ENCODE assay signal across 19 cellular contexts in the genomic region with DNA sequence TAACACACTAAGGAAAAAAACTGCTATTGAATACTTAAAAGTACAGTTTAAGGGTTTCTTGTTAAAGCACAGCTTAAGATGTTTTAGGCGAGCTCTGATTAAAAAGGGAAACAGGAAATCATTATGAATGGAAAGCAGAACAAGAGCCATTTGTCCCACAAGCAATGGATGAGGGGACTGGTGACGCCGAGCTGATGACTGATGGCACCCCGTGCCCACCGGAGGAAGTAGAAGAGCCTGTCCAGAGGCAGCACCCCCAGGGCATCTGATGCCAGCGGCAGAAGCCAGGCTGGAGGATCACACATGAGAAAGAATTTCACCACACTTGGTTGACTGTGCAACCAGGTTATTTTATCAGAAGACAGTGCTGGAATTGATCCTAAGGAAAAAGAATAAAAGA. TPM values are rescaled to one million over a fixed set of nuclear protein-coding genes. Genes with fewer than 3 reads are reported as not detected.
A peak's percentile ranks its signal among the peaks of the same experiment; 100 is the strongest.
DNase-seq lines count a peak whose midpoint lies in the region; ATAC-seq, FAIRE-seq and TF ChIP-seq lines count a peak whose summit lies in the region.
"Had no signal": no experiment of that assay in that cellular context is flagged by ENCODE, and none has a peak within 500 bp of the region (broad histone marks: within the 10 kb centered on the region; RNA-seq: fewer than 3 reads in every experiment).

No MANE protein-coding gene starts in this region.

- no peak overlapping the region for H2BK12ac ChIP-seq in trophoblast cell (ENCODE audit: low read length)

- H3K4me1 Mint-ChIP-seq in activated CD8-positive, alpha-beta memory T cell treated with anti-CD3 and anti-CD28 coated beads, Interleukin-2, amount 10 ng/mL, durations not matched to agents 7 days and 5 days, result peaks cover 80% of the 10 kb centered on the region

- no peak overlapping the region for H4K12ac ChIP-seq in trophoblast cell (ENCODE audit: low read depth, low read length)

- no TSS peak for BruUV-seq in GM12878 (replicated peaks; lab: Mats Ljungman, UMichigan)

- H4K8ac ChIP-seq in trophoblast cell (ENCODE audit: low read depth, low read length), result no peak overlapping the region

- H2AK5ac ChIP-seq in trophoblast cell (ENCODE audit: low read length), result no peak overlapping the region

- no peaks in the 10 kb centered on the region for H3K79me1 ChIP-seq in trophoblast cell (ENCODE audit: low read length)

- no peak overlapping the region for H3K23ac ChIP-seq in trophoblast cell (ENCODE audit: low read length)

- TF ChIP-seq EP300 in GM12878 (IDR thresholded peaks at IDR 0.05; ENCODE audit: borderline replicate concordance in 1 of 2, control insufficient read depth in 1 of 2, low read depth in 2 of 2, low read length in 2 of 2), result no peak

- SMC1A ChIA-PET in GM12878 (lab: Charles Lee; ENCODE audit: uncharacterized antibody, unreplicated experiment), result interaction anchor here (1.0 to 1.7 kb wide), 3 partner anchors 9 to 356 kb away, joined by 3 to 6 read pairs (median 3); no protein-coding TSS in a partner anchor

- H3K36me3 Mint-ChIP-seq in activated CD8-positive, alpha-beta memory T cell treated with anti-CD3 and anti-CD28 coated beads, Interleukin-2, amount 10 ng/mL, durations not matched to agents 7 days and 5 days, result peaks cover 11% of the 10 kb centered on the region
- H3K36me3 Mint-ChIP-seq: mesothelial cell of epicardium had no signal

- no peak overlapping the region for H2BK120ac ChIP-seq in trophoblast cell (ENCODE audit: insufficient read depth, low read length, poor library complexity)

- H3K4me2 ChIP-seq in GM12878 (ENCODE audit: control insufficient read depth, insufficient read depth) (peak overlapping the region; percentile 39; the same call in 1 of the 2 replicates), trophoblast cell (ENCODE audit: low read length) (no peak overlapping the region)
- H3K4me2 ChIP-seq: A549, GM23338 had no signal

- TF ChIP-seq RAD21 in GM12878 (IDR thresholded peaks at IDR 0.05; ENCODE audit: insufficient read depth, low read depth, low read length), result no peak

- no peak overlapping the region for H3K18ac ChIP-seq in trophoblast cell (ENCODE audit: low read length)

- no peak overlapping the region for H3K14ac ChIP-seq in trophoblast cell (ENCODE audit: low read length)

- H3K9me3 ChIP-seq in GM12878 (replicated peaks; ENCODE audit: control insufficient read depth, insufficient read depth, low read length) (no peaks in the 10 kb centered on the region; the same call in 2 of the 3 replicates), trophoblast cell (ENCODE audit: insufficient read depth, low read depth, low read length) (peaks cover 3% of the 10 kb centered on the region)
- H3K9me3 ChIP-seq: A549 had no signal

- no peak for DNase-seq in activated CD8-positive, alpha-beta memory T cell treated with anti-CD3 and anti-CD28 coated beads, Interleukin-2, amount 10 ng/mL, durations not matched to agents 7 days and 5 days
- DNase-seq in activated CD8-positive, alpha-beta memory T cell treated with anti-CD3 and anti-CD28 coated beads for 24 hours, result no peak
- DNase-seq in MV-4-11 (lab: John Stamatoyannopoulos, UW), result peak; percentile 81
- no peak for DNase-seq in GM12878 (ENCODE audit: low read depth, low spot score)
- DNase-seq in trophoblast cell, result peak; percentile 14 to 28
- DNase-seq in ecto neural progenitor cell (ENCODE audit: low spot score), result no peak
- DNase-seq in DMS53 (lab: John Stamatoyannopoulos, UW), result no peak
- DNase-seq: activated naive CD8-positive, alpha-beta T cell treated with anti-CD3 and anti-CD28 coated beads, Interleukin-2, amount 10 ng/mL, durations not matched to agents 7 days and 5 days; effector memory CD4-positive, alpha-beta T cell; NCI-H1436; NCI-H510A; occipital lobe; stimulated activated naive CD4-positive, alpha-beta T cell treated with Interleukin-2 at 50 U/mL for 16 hours; T1000 had no signal

- peaks cover 24% of the 10 kb centered on the region for H3K4me1 ChIP-seq in GM12878 (ENCODE audit: control insufficient read depth, insufficient read depth, low read length)
- peaks cover 0 to 2% of the 10 kb centered on the region in 2 experiments for H3K4me1 ChIP-seq in trophoblast cell (ENCODE audit: control insufficient read depth in 1 of 2, insufficient read depth in 2 of 2, low read length in 2 of 2)
- H3K4me1 ChIP-seq: A549 had no signal

- no peak for FAIRE-seq in GM12878 (lab: Jason Lieb, UNC)
- FAIRE-seq: A549 had no signal

- no peak overlapping the region for H3K4me3 Mint-ChIP-seq in activated CD8-positive, alpha-beta memory T cell treated with anti-CD3 and anti-CD28 coated beads, Interleukin-2, amount 10 ng/mL, durations not matched to agents 7 days and 5 days
- H3K4me3 Mint-ChIP-seq: activated naive CD8-positive, alpha-beta T cell treated with anti-CD3 and anti-CD28 coated beads, Interleukin-2, amount 10 ng/mL, durations not matched to agents 7 days and 5 days; GM23338; mesothelial cell of epicardium had no signal

- no peak overlapping the region for H3K4ac ChIP-seq in trophoblast cell (ENCODE audit: low read depth, low read length)

- RAD21 ChIA-PET in GM12878 (lab: Charles Lee; ENCODE audit: unreplicated experiment), result interaction anchor here (1.1 kb wide), 1 partner anchor 77 kb away, joined by 3 read pairs; no protein-coding TSS in a partner anchor

- H3K36me3 ChIP-seq in GM12878 (ENCODE audit: control insufficient read depth in 2 of 2, insufficient read depth in 2 of 2, low read length in 1 of 2) (no peaks in the 10 kb centered on the region), trophoblast cell (ENCODE audit: control insufficient read depth in 1 of 2, insufficient read depth in 2 of 2, low read length in 2 of 2) (no peaks in the 10 kb centered on the region)

- ATAC-seq in activated CD8-positive, alpha-beta memory T cell treated with anti-CD3 and anti-CD28 coated beads, Interleukin-2, amount 10 ng/mL, durations not matched to agents 7 days and 5 days, result no peak
- ATAC-seq in GM12878 (peak; percentile 30; the same call in 2 of the 3 replicates), GM18511 (IDR thresholded peaks at IDR 0.05; ENCODE audit: unreplicated experiment) (no peak)
- ATAC-seq: A549, GM23338 had no signal

- no peaks in the 10 kb centered on the region for H3K9me3 Mint-ChIP-seq in activated CD8-positive, alpha-beta memory T cell treated with anti-CD3 and anti-CD28 coated beads, Interleukin-2, amount 10 ng/mL, durations not matched to agents 7 days and 5 days (ENCODE audit: low read depth)
- H3K9me3 Mint-ChIP-seq: activated naive CD8-positive, alpha-beta T cell treated with anti-CD3 and anti-CD28 coated beads, Interleukin-2, amount 10 ng/mL, durations not matched to agents 7 days and 5 days; mesothelial cell of epicardium had no signal

- no peaks in the 10 kb centered on the region; a peak in 1 of 4 replicates for H3K27me3 ChIP-seq in GM12878 (replicated peaks in 1 of 2; ENCODE audit: control insufficient read depth in 2 of 2, insufficient read depth in 2 of 2, low read length in 1 of 2)
- H3K27me3 ChIP-seq in trophoblast cell (ENCODE audit: insufficient read depth, low read length), result no peaks in the 10 kb centered on the region

- CTCF ChIA-PET in activated CD8-positive, alpha-beta memory T cell treated with anti-CD3 and anti-CD28 coated beads, Interleukin-2, amount 10 ng/mL, durations not matched to agents 7 days and 5 days (lab: Charles Lee), result interaction anchor here (1.7 to 2.5 kb wide), 2 partner anchors 13 to 62 kb away, joined by 7 to 10 read pairs; no protein-coding TSS in a partner anchor
- CTCF ChIA-PET in GM12878 (lab: Yijun Ruan, JAX), result interaction anchor here (1.1 to 1.9 kb wide), 3 partner anchors 9 to 62 kb away, joined by 3 to 5 read pairs (median 3); a partner anchor contains a TSS

- WGBS in GM12878 (ENCODE audit: insufficient coverage, insufficient replicate concordance, low lambda C conversion rate, missing lambda C conversion rate), result under 1% methylated on average over 6 of the region's 6 CpGs
- WGBS in trophoblast cell (ENCODE audit: extremely low coverage, insufficient coverage, insufficient read length), result no CpG with 5 or more reads among the region's 6 CpGs

- POLR2A ChIA-PET in GM12878 (lab: Charles Lee), result interaction anchor here (0.5 to 1.5 kb wide), 4 partner anchors 9 to 16 kb away, joined by 4 to 7 read pairs (median 6); a partner anchor contains a TSS

- peak overlapping the region; percentile 42; the same call in 1 of the 2 replicates for H3K4me3 ChIP-seq in GM12878
- no peak overlapping the region for H3K4me3 ChIP-seq in trophoblast cell (ENCODE audit: low read depth, low read length)
- H3K4me3 ChIP-seq: A549, GM23338, skin epidermis had no signal

- in situ Hi-C loops in GM12878 (cut with MboI), result no loop called here

- peaks cover 31% of the 10 kb centered on the region for H3K27me3 Mint-ChIP-seq in activated CD8-positive, alpha-beta memory T cell treated with anti-CD3 and anti-CD28 coated beads, Interleukin-2, amount 10 ng/mL, durations not matched to agents 7 days and 5 days

- H4K20me1 ChIP-seq in GM12878 (ENCODE audit: control insufficient read depth, insufficient read depth), result no peaks in the 10 kb centered on the region

- H3K9ac ChIP-seq in GM12878 (ENCODE audit: control insufficient read depth, insufficient read depth, low read length), result no peak overlapping the region
- H3K9ac ChIP-seq in trophoblast cell (ENCODE audit: low read length), result no peak overlapping the region

- TF ChIP-seq POLR2A in GM12878 (IDR thresholded peaks at IDR 0.05; ENCODE audit: low read depth, low read length), result no peak

- intact Hi-C loops in GM12878 (cut with micrococcal nuclease; ENCODE audit: unreplicated experiment), result loop anchor here (5.0 kb wide), 1 partner anchor 75 kb away; no protein-coding TSS in a partner anchor

- no peak for TF ChIP-seq CTCF in GM12878 (IDR thresholded peaks at IDR 0.05 in 2 of 3, conservative IDR thresholded peaks at IDR 0.05 in 1 of 3; ENCODE audit: control insufficient read depth in 2 of 3, extremely low read depth in 1 of 3, insufficient read depth in 1 of 3, low read depth in 3 of 3, low read length in 3 of 3)

- H3K79me2 ChIP-seq in GM12878 (ENCODE audit: control insufficient read depth, insufficient read depth, low read length) (no peaks in the 10 kb centered on the region), trophoblast cell (ENCODE audit: control insufficient read depth, insufficient read depth, low read length, poor library complexity) (no peaks in the 10 kb centered on the region)

- no peak overlapping the region for H4K91ac ChIP-seq in trophoblast cell (ENCODE audit: low read depth, low read length)

- H2BK5ac ChIP-seq in trophoblast cell (ENCODE audit: low read depth, low read length, poor library complexity), result no peak overlapping the region

- no peak overlapping the region for H3K27ac ChIP-seq in GM12878 (ENCODE audit: control insufficient read depth, insufficient read depth)
- no peak overlapping the region for H3K27ac ChIP-seq in trophoblast cell (ENCODE audit: low read depth, low read length)
- H3K27ac ChIP-seq: A549 had no signal

- H2AFZ ChIP-seq in GM12878 (ENCODE audit: control insufficient read depth, low read depth, low read length), result no peak overlapping the region
- H2AFZ ChIP-seq in trophoblast cell (ENCODE audit: insufficient read depth, low read length, poor library complexity), result no peak overlapping the region
- H2AFZ ChIP-seq: GM23338 had no signal

- H3K27ac Mint-ChIP-seq in activated CD8-positive, alpha-beta memory T cell treated with anti-CD3 and anti-CD28 coated beads, Interleukin-2, amount 10 ng/mL, durations not matched to agents 7 days and 5 days, result peak overlapping the region; percentile 76
- H3K27ac Mint-ChIP-seq: activated naive CD8-positive, alpha-beta T cell treated with anti-CD3 and anti-CD28 coated beads, Interleukin-2, amount 10 ng/mL, durations not matched to agents 7 days and 5 days; GM23338; mesothelial cell of epicardium had no signal

RNA-seq across cellular contexts. Expression of a gene that starts 15.0 kb away (rescaled TPM):
- total RNA-seq in activated CD8-positive, alpha-beta memory T cell treated with anti-CD3 and anti-CD28 coated beads, Interleukin-2, amount 10 ng/mL, durations not matched to agents 7 days and 5 days, result 100 to 1,000 TPM; 145 to 164 TPM
- 159 and 167 TPM in 2 replicates for total RNA-seq in GM12878 (2013; cell fraction: nucleolus; rRNA removed)
- total RNA-seq in GM12878 (2014; rRNA removed), result 156 and 187 TPM in 2 replicates
- total RNA-seq in GM12878 (2014; rRNA removed; fragmentation: Illumina TruSeq; extraction: Trizol), result 97.0 and 103 TPM in 2 replicates
- 119 and 131 TPM in 2 replicates for total RNA-seq in GM12878 (2021)
- 66.1 TPM for polyA plus RNA-seq in GM12878 (2011; ENCODE audit: low read depth)
- 168 and 196 TPM in 2 replicates for polyA plus RNA-seq in GM12878 (2011; rRNA removed)
- 155 and 156 TPM in 2 replicates for polyA plus RNA-seq in GM12878 (2011; cell fraction: cytosol; rRNA removed)
- 92.5 and 100 TPM in 2 replicates for polyA plus RNA-seq in GM12878 (2011; cell fraction: nucleus; rRNA removed)
- polyA plus RNA-seq in GM12878 (2012), result 82.7 and 115 TPM in 2 replicates
- polyA plus RNA-seq in GM12878 (2014; fragmentation: Illumina TruSeq; extraction: Trizol), result 85.2 and 108 TPM in 2 replicates
- 10 to 100 TPM; 29.6 to 43.4 TPM for polyA plus RNA-seq in GM12878 (2014; fragmentation: Nextera tagmentation; extraction: Ambion mirVana)
- 128 and 136 TPM in 2 replicates for polyA plus RNA-seq in GM12878 (2014; rRNA removed)
- 10 to 100 TPM; 65.6 to 66.1 TPM for polyA plus RNA-seq in GM12878 (2016; fragmentation: Nextera tagmentation; extraction: Ambion mirVana)
- 146 and 169 TPM in 2 replicates for polyA minus RNA-seq in GM12878 (2011; rRNA and poly(A)+ RNA removed)
- polyA minus RNA-seq in GM12878 (2011; cell fraction: cytosol; rRNA and poly(A)+ RNA removed), result 78.2 and 84.5 TPM in 2 replicates
- polyA minus RNA-seq in GM12878 (2011; cell fraction: nucleus; rRNA and poly(A)+ RNA removed), result 115 and 158 TPM in 2 replicates
- polyA plus RNA-seq in trophoblast cell (2013), result 182 and 192 TPM in 2 replicates

Comparison
In these comparisons a context has a peak if more than half of its experiments do, and no peak if none do; other contexts are left out.
1. DNase-seq: peak in MV-4-11 (single experiment) and trophoblast cell (2 of 2); none in activated CD8-positive, alpha-beta memory T cell treated with anti-CD3 and anti-CD28 coated beads, Interleukin-2, amount 10 ng/mL, durations not matched to agents 7 days and 5 days (single experiment), activated CD8-positive, alpha-beta memory T cell treated with anti-CD3 and anti-CD28 coated beads for 24 hours (single experiment), GM12878 (single experiment), ecto neural progenitor cell (single experiment) and DMS53 (single experiment).